ENCODE assay signal across 8 cellular contexts in the genomic region with DNA sequence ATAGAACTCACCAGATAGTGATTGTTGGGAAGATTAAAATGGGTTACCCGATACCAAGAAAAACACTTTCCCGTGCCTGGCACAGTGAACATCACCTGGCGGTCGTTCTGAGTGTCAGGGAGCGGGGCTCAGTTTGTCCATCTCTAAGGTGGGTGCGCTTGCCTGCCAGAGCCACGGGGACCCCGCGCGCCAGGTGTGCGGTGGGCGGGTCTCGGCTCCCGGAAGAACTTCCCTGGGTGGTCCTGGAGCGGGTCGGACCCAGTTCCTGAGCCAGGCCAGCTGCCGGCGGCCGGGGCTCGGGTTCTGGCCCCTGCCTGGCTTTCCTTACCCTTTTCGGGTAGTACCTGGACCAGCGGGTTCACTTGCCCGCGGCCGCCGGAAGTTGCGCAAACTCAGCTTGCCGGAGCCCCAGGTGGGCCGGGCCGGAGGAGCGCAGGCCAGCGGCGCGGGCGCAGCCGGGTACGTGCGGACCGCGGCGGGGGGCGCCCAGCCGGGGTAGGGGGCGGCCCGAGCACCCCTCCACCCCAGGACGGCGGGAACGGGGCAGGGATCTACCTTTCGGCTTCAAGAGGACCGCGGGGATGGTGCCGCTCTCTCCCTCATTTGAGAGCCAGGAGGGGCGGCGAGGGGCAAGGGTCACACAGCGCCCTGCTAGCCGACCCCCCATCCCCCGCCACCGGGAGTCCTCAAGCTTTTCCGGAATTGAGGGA. TPM values are rescaled to one million over a fixed set of nuclear protein-coding genes. Genes with fewer than 3 reads are reported as not detected.
DNase-seq lines count a peak whose midpoint lies in the region; ATAC-seq, FAIRE-seq and TF ChIP-seq lines count a peak whose summit lies in the region.

No MANE protein-coding gene starts in this region.

- FAIRE-seq in HTR-8/SVneo (lab: Jason Lieb, UNC) = no peak

- H4K20me1 ChIP-seq in BLaER1 = peaks cover 19% of the 10 kb centered on the region

- intact Hi-C loops in mucosa of descending colon (cut with DNase I, micrococcal nuclease) = no loop called here

- peak overlapping the region; percentile 5 for H3K4me2 ChIP-seq in BLaER1

- H3K4me1 ChIP-seq in BLaER1 = peaks cover 51% of the 10 kb centered on the region
- H3K4me1 ChIP-seq in mucosa of descending colon (ENCODE audit: low read depth) = peaks cover 30% of the 10 kb centered on the region

- H3K36me3 ChIP-seq in BLaER1 (no peaks in the 10 kb centered on the region), mucosa of descending colon (ENCODE audit: low read depth) (no peaks in the 10 kb centered on the region)

- ATAC-seq in mucosa of descending colon (peak; percentile 55), GM18907 (IDR thresholded peaks at IDR 0.05; ENCODE audit: unreplicated experiment) (no peak)

- H3K27me3 ChIP-seq in BLaER1 = no peaks in the 10 kb centered on the region

- H3K9me3 ChIP-seq in BLaER1 = no peaks in the 10 kb centered on the region
- H3K9me3 ChIP-seq in mucosa of descending colon = no peaks in the 10 kb centered on the region

- TF ChIP-seq CTCF in LNCaP clone FGC (IDR thresholded peaks at IDR 0.05; ENCODE audit: control insufficient read depth, extremely low read depth, insufficient read depth) = no peak
- no peak for TF ChIP-seq CTCF in coronary artery (IDR thresholded peaks at IDR 0.05)
- no peak for TF ChIP-seq CTCF in mucosa of descending colon (IDR thresholded peaks at IDR 0.05)

- no peak overlapping the region for H3K27ac ChIP-seq in BLaER1
- no peak overlapping the region for H3K27ac ChIP-seq in coronary artery

- no peak overlapping the region for H3K4me3 ChIP-seq in BLaER1
- peak overlapping the region; percentile 92 for H3K4me3 ChIP-seq in LNCaP clone FGC (ENCODE audit: low read depth, low read length)
- H3K4me3 ChIP-seq in coronary artery = peak overlapping the region; percentile 66
- H3K4me3 ChIP-seq in mucosa of descending colon = no peak overlapping the region

- no peak overlapping the region for H3K9ac ChIP-seq in BLaER1

- no peak for DNase-seq in LNCaP clone FGC (ENCODE audit: low read depth)
- no peak for DNase-seq in coronary artery (ENCODE audit: low spot score)
- DNase-seq in mucosa of descending colon = peak; percentile 69 to 82 (median 80)
- DNase-seq in NCI-H187 (lab: John Stamatoyannopoulos, UW) = no peak
- DNase-seq in NK-92 treated with Interleukin-12 subunit alpha and Interleukin-12 subunit beta, amount 100 ng/mL, for 24 hours (lab: John Stamatoyannopoulos, UW) = no peak
- DNase-seq in HTR-8/SVneo (ENCODE audit: insufficient read length, low spot score) = no peak

RNA-seq across cellular contexts. Expression of gene FAM110A, which starts 7.5 kb away (rescaled TPM):
- 10 to 100 TPM in 1 of 3 donors, 1 to 10 TPM in 2; 5.1 to 10.4 (median 8.4) TPM for total RNA-seq in mucosa of descending colon

Comparison
In these comparisons a context has a peak if more than half of its experiments do, and no peak if none do; other contexts are left out.
1. H3K4me3 ChIP-seq: peak in LNCaP clone FGC (single experiment) and coronary artery (single experiment); none in BLaER1 (single experiment) and mucosa of descending colon (single experiment).
2. DNase-seq: peak in mucosa of descending colon (3 of 3); none in LNCaP clone FGC (single experiment), coronary artery (single experiment), NCI-H187 (0 of 2), NK-92 treated with Interleukin-12 subunit alpha and Interleukin-12 subunit beta, amount 100 ng/mL, for 24 hours (single experiment) and HTR-8/SVneo (single experiment).